8 cellular contexts compared by ENCODE assay signal in the genomic region with DNA sequence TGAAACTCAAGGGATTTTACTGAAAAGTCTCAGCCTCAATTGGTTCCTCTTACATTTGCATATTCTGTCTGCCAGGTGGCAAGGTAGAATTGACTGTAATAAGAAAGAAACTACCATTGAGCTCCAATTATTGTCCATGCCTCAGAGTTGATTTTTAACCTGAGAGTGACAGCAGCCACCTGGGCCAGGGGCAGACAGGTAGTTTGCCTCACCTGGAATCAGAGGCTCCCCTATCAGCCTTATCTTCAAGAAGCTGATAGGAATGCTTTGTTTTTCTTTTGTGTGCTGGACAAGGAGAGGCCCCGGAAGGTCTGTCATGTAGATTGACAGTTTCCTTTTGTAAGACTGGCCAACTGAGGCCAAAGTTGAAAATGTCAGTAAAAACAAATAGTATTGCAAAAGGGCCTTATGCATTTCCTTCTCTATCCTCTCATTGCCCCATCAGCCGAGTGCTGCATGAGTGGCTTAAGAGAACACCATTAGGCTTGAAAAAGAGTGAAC. TPM values are rescaled to one million over a fixed set of nuclear protein-coding genes. Genes with fewer than 3 reads are reported as not detected.
DNase-seq lines count a peak whose midpoint lies in the region; ATAC-seq, FAIRE-seq and TF ChIP-seq lines count a peak whose summit lies in the region.

No MANE protein-coding gene starts in this region.

- 0 to 10% methylated on average over 2 of the region's 2 CpGs for WGBS in upper lobe of left lung, 2 donors

- no peak for TF ChIP-seq CTCF in AG04450 (IDR thresholded peaks at IDR 0.05; ENCODE audit: low read depth, low read length)
- TF ChIP-seq CTCF in upper lobe of left lung (IDR thresholded peaks at IDR 0.05): no peak

- no peak for FAIRE-seq in frontal cortex (lab: Jason Lieb, UNC)

- peak; percentile 57 for ATAC-seq in GM19455 (IDR thresholded peaks at IDR 0.05; ENCODE audit: unreplicated experiment)
- ATAC-seq in upper lobe of left lung (ENCODE audit: low FRiP score in 2 of 2): peak; percentile 31 to 63

- no peaks in the 10 kb centered on the region for H3K9me3 ChIP-seq in AG04450 (ENCODE audit: control insufficient read depth, insufficient read depth, low read length)
- no peaks in the 10 kb centered on the region for H3K9me3 ChIP-seq in KOPT-K1 (ENCODE audit: insufficient read depth, low read length, poor library complexity, severe bottlenecking)
- H3K9me3 ChIP-seq in upper lobe of left lung: no peaks in the 10 kb centered on the region

- H3K4me1 ChIP-seq in upper lobe of left lung: peaks cover 55 to 73% (median 57%) of the 10 kb centered on the region in 4 donors

- H3K4me3 ChIP-seq in AG04450 (ENCODE audit: low read depth, low read length) (no peak overlapping the region), upper lobe of left lung (no peak overlapping the region)

- peak in 2 of 4 donors; percentile 49 to 88 for TF ChIP-seq EP300 in upper lobe of left lung (IDR thresholded peaks at IDR 0.05)

- no peaks in the 10 kb centered on the region for H3K27me3 ChIP-seq in AG04450 (ENCODE audit: control insufficient read depth, insufficient read depth, low read length)
- H3K27me3 ChIP-seq in upper lobe of left lung: no peaks in the 10 kb centered on the region

- no peak for TF ChIP-seq POLR2A in upper lobe of left lung (IDR thresholded peaks at IDR 0.05)

- CTCF ChIA-PET in AG04450 (lab: Charles Lee): no interaction called here

- POLR2A ChIA-PET in AG04450 (lab: Yijun Ruan, JAX): no interaction called here

- DNase-seq in AG04450 (ENCODE audit: low read depth, low spot score) (no peak), fibroblast of peridontal ligament (ENCODE audit: extremely low read depth) (peak; percentile 45), upper lobe of left lung (peak in 1 of 2 donors; percentile 79), NCI-H1092 treated with DMSO at 0.1 percent for 48 hours (lab: John Stamatoyannopoulos, UW) (no peak), cerebellum (ENCODE audit: low spot score) (no peak), frontal cortex (ENCODE audit: low spot score in 2 of 2) (no peak)

- H3K27ac ChIP-seq in AG04450 (ENCODE audit: low read depth, low read length): peak overlapping the region; percentile 31
- peak overlapping the region; percentile 57 for H3K27ac ChIP-seq in KOPT-K1 (ENCODE audit: low read depth, low read length, poor library complexity, severe bottlenecking)
- peak overlapping the region; percentile 67 to 83 (median 74) for H3K27ac ChIP-seq in upper lobe of left lung

- H3K36me3 ChIP-seq in KOPT-K1 (ENCODE audit: insufficient read depth, low read length) (no peaks in the 10 kb centered on the region), upper lobe of left lung (peaks cover 9 to 19% (median 17%) of the 10 kb centered on the region in 4 donors)

RNA-seq across cellular contexts. Expression of a gene that starts 34.1 kb away (rescaled TPM):
- polyA plus RNA-seq in AG04450 (2011; rRNA removed): 1,799 and 1,817 TPM in 2 replicates
- 2,797 and 2,845 TPM in 2 replicates for polyA minus RNA-seq in AG04450 (2011; rRNA and poly(A)+ RNA removed)
- 100 to 1,000 TPM; 454 to 696 (median 551) TPM for total RNA-seq in upper lobe of left lung
- total RNA-seq in cerebellum: 6.0 TPM
- total RNA-seq in frontal cortex: 4.1 TPM

Comparison
In these comparisons a context has a peak if more than half of its experiments do, and no peak if none do; other contexts are left out.
1. RNA of a gene that starts 34.1 kb away (total RNA-seq): 454 to 696 TPM in upper lobe of left lung; 6.0 TPM in cerebellum (single experiment) and 4.1 TPM in frontal cortex (single experiment); every median in the first group is over 10 times any median in the second.
2. Peak in every context shown above with its lines, with median percentiles within 50 percentile points of each other: H3K27ac ChIP-seq.